8 cellular contexts compared by ENCODE assay signal in genomic region chr4:177250056-177250696, GRCh38. TPM values are rescaled to one million over a fixed set of nuclear protein-coding genes. Genes with fewer than 3 reads are reported as not detected.
DNase-seq lines count a peak whose midpoint lies in the region; ATAC-seq, FAIRE-seq and TF ChIP-seq lines count a peak whose summit lies in the region.

No MANE protein-coding gene starts in this region.

- no peaks in the 10 kb centered on the region for H3K9me3 Mint-ChIP-seq in glutamatergic neuron (ENCODE audit: unreplicated experiment)

- H3K9me3 ChIP-seq in SJCRH30 (replicated peaks): no peaks in the 10 kb centered on the region

- no peak overlapping the region for H3K4me3 ChIP-seq in SJCRH30

- no peaks in the 10 kb centered on the region for H3K4me1 Mint-ChIP-seq in glutamatergic neuron (ENCODE audit: low read depth, unreplicated experiment)

- no peak overlapping the region for H3K27ac Mint-ChIP-seq in glutamatergic neuron (ENCODE audit: unreplicated experiment)

- H3K27ac ChIP-seq in SJCRH30: no peak overlapping the region

- DNase-seq in DMS53 (lab: John Stamatoyannopoulos, UW): peak; percentile 74
- DNase-seq in HTR-8/SVneo (ENCODE audit: insufficient read length, low spot score): peak; percentile 25
- DNase-seq in SJCRH30: peak; percentile 25 to 58
- peak; percentile 12 to 38 (median 24) for DNase-seq in activated naive CD4-positive, alpha-beta T cell (lab: John Stamatoyannopoulos, UW)
- peak; percentile 88 for DNase-seq in glutamatergic neuron
- peak; percentile 63 for DNase-seq in pons (ENCODE audit: low spot score)
- peak; percentile 65 for DNase-seq in urothelium cell line (ENCODE audit: low spot score)

- ATAC-seq in GM21528 (IDR thresholded peaks at IDR 0.05; ENCODE audit: low FRiP score, unreplicated experiment): peak; percentile 96

- FAIRE-seq in HTR-8/SVneo (lab: Jason Lieb, UNC) (peak; percentile 62), urothelium cell line (lab: Jason Lieb, UNC) (no peak)

- H3K4me3 Mint-ChIP-seq in glutamatergic neuron (ENCODE audit: unreplicated experiment): no peak overlapping the region

- H3K4me1 ChIP-seq in SJCRH30: no peaks in the 10 kb centered on the region

- no peaks in the 10 kb centered on the region for H3K36me3 ChIP-seq in SJCRH30

- TF ChIP-seq CTCF in glutamatergic neuron (IDR thresholded peaks at IDR 0.05; ENCODE audit: partially characterized antibody, unreplicated experiment): peak; percentile 81

- peaks cover 2% of the 10 kb centered on the region for H3K27me3 Mint-ChIP-seq in glutamatergic neuron (ENCODE audit: unreplicated experiment)

- no peaks in the 10 kb centered on the region for H3K27me3 ChIP-seq in SJCRH30

- H3K36me3 Mint-ChIP-seq in glutamatergic neuron (ENCODE audit: unreplicated experiment): no peaks in the 10 kb centered on the region

RNA-seq across cellular contexts. Expression of gene NEIL3, which starts 59.5 kb away (rescaled TPM):
- 14.0 and 15.7 TPM in 2 replicates for total RNA-seq in SJCRH30 (2014; rRNA removed; shearing (Covaris generic))
- 1.4 TPM for total RNA-seq in glutamatergic neuron (ENCODE audit: unreplicated experiment)

Comparison
In these comparisons a context has a peak if more than half of its experiments do, and no peak if none do; other contexts are left out.
1. DNase-seq: peak in every context shown above with its lines; median percentile 88 in glutamatergic neuron; 74 in DMS53; 65 in urothelium cell line; 63 in pons; 42 in SJCRH30; 25 in HTR-8/SVneo; 24 in activated naive CD4-positive, alpha-beta T cell.